26 cellular contexts compared by ENCODE assay signal in genomic region chr4:147076728-147077127, GRCh38.
DNase-seq lines count a peak whose midpoint lies in the region; ATAC-seq, FAIRE-seq and TF ChIP-seq lines count a peak whose summit lies in the region.
"Had no signal": no experiment of that assay in that cellular context is flagged by ENCODE, and none has a peak within 500 bp of the region (broad histone marks: within the 10 kb centered on the region; RNA-seq: fewer than 3 reads in every experiment).

No MANE protein-coding gene starts in this region.

- TF ChIP-seq CTCF in right atrium auricular region (IDR thresholded peaks at IDR 0.05) = no peak
- no peak for TF ChIP-seq CTCF in GM23338 (conservative IDR thresholded peaks at IDR 0.05; ENCODE audit: low read depth in 2 of 2)
- no peak for TF ChIP-seq CTCF in H1 (IDR thresholded peaks at IDR 0.05; ENCODE audit: control extremely low read depth in 1 of 3, insufficient read depth in 1 of 3, low read depth in 1 of 3, low read length in 3 of 3)
- TF ChIP-seq CTCF in omental fat pad (IDR thresholded peaks at IDR 0.05) = no peak

- no peak overlapping the region for H3K14ac ChIP-seq in H1 (ENCODE audit: insufficient read length)

- H3F3A ChIP-seq in GM23338 (replicated peaks; ENCODE audit: low read depth) = no peaks in the 10 kb centered on the region

- H3K4me3 ChIP-seq in right atrium auricular region = no peak overlapping the region
- H3K4me3 ChIP-seq in GM23338 = no peak overlapping the region
- no peak overlapping the region for H3K4me3 ChIP-seq in H1 (ENCODE audit: extremely low read depth in 1 of 4, insufficient read depth in 2 of 4, low read depth in 3 of 4, low read length in 4 of 4)
- H3K4me3 ChIP-seq: BLaER1, GM12878 had no signal

- ATAC-seq in left ventricle myocardium superior = peak; percentile 64
- ATAC-seq in GM23338 = no peak
- ATAC-seq in omental fat pad (ENCODE audit: low FRiP score) = no peak
- ATAC-seq in HG03097 (IDR thresholded peaks at IDR 0.05; ENCODE audit: low FRiP score, unreplicated experiment) = no peak
- ATAC-seq: GM12878 had no signal

- H3K4me2 ChIP-seq in GM23338 = no peak overlapping the region
- H3K4me2 ChIP-seq in H1 (ENCODE audit: insufficient read depth in 1 of 2, low read depth in 2 of 2, low read length in 2 of 2) = no peak overlapping the region
- H3K4me2 ChIP-seq: BLaER1 had no signal

- H2BK12ac ChIP-seq in H1 (ENCODE audit: low read depth, low read length) = no peak overlapping the region

- no peak for FAIRE-seq in H1 (lab: Jason Lieb, UNC)
- FAIRE-seq: A204.1, GM12878, GM12892, GM18507 had no signal

- H2BK120ac ChIP-seq in H1 (replicated peaks; ENCODE audit: low read depth, low read length) = no peak overlapping the region

- no peaks in the 10 kb centered on the region for H3K27me3 ChIP-seq in right atrium auricular region
- H3K27me3 ChIP-seq in GM23338 (ENCODE audit: insufficient read depth) = no peaks in the 10 kb centered on the region
- H3K27me3 ChIP-seq in H1 (replicated peaks in 1 of 4; ENCODE audit: control insufficient read depth in 3 of 4, extremely low read depth in 1 of 4, insufficient read depth in 3 of 4, low read length in 3 of 4) = no peaks in the 10 kb centered on the region
- H3K27me3 ChIP-seq: BE2C, BLaER1 had no signal

- H3K27ac ChIP-seq in right atrium auricular region = peak overlapping the region in 1 of 2 donors; percentile 46
- H3K27ac ChIP-seq in GM23338 (ENCODE audit: low read depth) = no peak overlapping the region
- no peak overlapping the region for H3K27ac ChIP-seq in H1 (ENCODE audit: low read depth, low read length)
- H3K27ac ChIP-seq: BLaER1 had no signal

- peak overlapping the region; percentile 32; the same call in 1 of the 2 replicates for H2AFZ ChIP-seq in GM23338
- H2AFZ ChIP-seq in H1 (ENCODE audit: low read length) = no peak overlapping the region

- DNase-seq in left ventricle myocardium superior (no peak), right atrium auricular region (ENCODE audit: low spot score) (no peak), GM23338 (ENCODE audit: low spot score) (no peak), H1 (ENCODE audit: low read depth in 1 of 2, low spot score in 2 of 2) (no peak), omental fat pad (ENCODE audit: low spot score) (no peak)
- DNase-seq: 8988T; ACHN; C1 segment of cervical spinal cord; CD4-positive, alpha-beta memory T cell; CD4-positive, CD25-positive, alpha-beta regulatory T cell; CD8-positive, alpha-beta memory T cell; DMS 273 treated with DMSO at 0.1 percent for 48 hours; DMS153; DMS53; DMS79; DND-41; EL; GDM1 had no signal

- H3K27ac Mint-ChIP-seq in GM23338 = no peak overlapping the region
- H3K27ac Mint-ChIP-seq: CD14-positive monocyte; CD4-positive, alpha-beta memory T cell; CD8-positive, alpha-beta memory T cell had no signal

- no peak overlapping the region for H2BK5ac ChIP-seq in H1 (ENCODE audit: low read depth, low read length)

- no peak for TF ChIP-seq POLR2A in H1 (IDR thresholded peaks at IDR 0.05; ENCODE audit: control extremely low read depth in 1 of 2, low read depth in 2 of 2, low read length in 2 of 2)

- intact Hi-C loops in left ventricle myocardium superior (cut with micrococcal nuclease) = no loop called here

- H3K4me3 Mint-ChIP-seq in GM23338 = no peak overlapping the region
- H3K4me3 Mint-ChIP-seq: CD14-positive monocyte; CD4-positive, alpha-beta memory T cell; CD4-positive, CD25-positive, alpha-beta regulatory T cell; CD8-positive, alpha-beta memory T cell had no signal

- H4K20me1 ChIP-seq in GM23338 (replicated peaks; ENCODE audit: insufficient read depth) = no peaks in the 10 kb centered on the region
- no peaks in the 10 kb centered on the region for H4K20me1 ChIP-seq in H1 (replicated peaks in 1 of 2; ENCODE audit: control insufficient read depth in 1 of 2, insufficient read depth in 2 of 2, low read length in 2 of 2)
- H4K20me1 ChIP-seq: BLaER1 had no signal

- CTCF ChIA-PET in H1 (lab: Charles Lee; ENCODE audit: partially characterized antibody) = interaction anchor here (0.7 to 1.2 kb wide), 5 partner anchors 21 to 834 kb away, joined by 3 to 4 read pairs (median 3); no protein-coding TSS in a partner anchor

- H3K9me3 Mint-ChIP-seq in GM23338 = peaks cover 20% of the 10 kb centered on the region

- no peak overlapping the region for H3K56ac ChIP-seq in H1 (replicated peaks; ENCODE audit: insufficient read length, low read depth, low read length)

- no peaks in the 10 kb centered on the region for H3K23me2 ChIP-seq in H1 (ENCODE audit: low read depth, low read length)

- H3K9me3 ChIP-seq in right atrium auricular region = peaks cover 0 to 5% of the 10 kb centered on the region in 2 donors
- H3K9me3 ChIP-seq in H1 (ENCODE audit: insufficient read depth in 2 of 2, low read depth in 1 of 2, low read length in 1 of 2) = peaks cover 0 to 11% of the 10 kb centered on the region in 2 experiments; a peak in 3 of 4 replicates

- H3K4me1 Mint-ChIP-seq in GM23338 = peaks cover 17% of the 10 kb centered on the region
- H3K4me1 Mint-ChIP-seq: CD14-positive monocyte; CD4-positive, alpha-beta memory T cell; CD4-positive, CD25-positive, alpha-beta regulatory T cell; CD8-positive, alpha-beta memory T cell had no signal

- no peaks in the 10 kb centered on the region for H3K79me2 ChIP-seq in GM23338 (replicated peaks; ENCODE audit: insufficient read depth)
- no peaks in the 10 kb centered on the region for H3K79me2 ChIP-seq in H1 (ENCODE audit: control insufficient read depth in 1 of 2, insufficient read depth in 2 of 2, low read length in 2 of 2)

- no peak overlapping the region for H2BK20ac ChIP-seq in H1 (ENCODE audit: low read length)

- peaks cover 0 to 44% of the 10 kb centered on the region in 2 donors for H3K4me1 ChIP-seq in right atrium auricular region
- H3K4me1 ChIP-seq in GM23338 (ENCODE audit: insufficient read depth) = peaks cover 11% of the 10 kb centered on the region
- H3K4me1 ChIP-seq in H1 (replicated peaks in 1 of 4; ENCODE audit: control insufficient read depth in 3 of 4, insufficient read depth in 4 of 4, low read length in 3 of 4) = no peaks in the 10 kb centered on the region; a peak in 1 of 7 replicates
- H3K4me1 ChIP-seq: BLaER1 had no signal

- no peak overlapping the region for H3K18ac ChIP-seq in H1 (ENCODE audit: extremely low read depth, low read length)

- peaks cover 2% of the 10 kb centered on the region for H3K27me3 Mint-ChIP-seq in GM23338 (ENCODE audit: insufficient read depth, low read depth, poor library complexity)

- no peak overlapping the region for H2AK5ac ChIP-seq in H1 (ENCODE audit: low read depth, low read length)

- H3K23ac ChIP-seq in H1 (ENCODE audit: insufficient read length) = no peak overlapping the region

- peak overlapping the region; percentile 44 for H3K4ac ChIP-seq in H1 (replicated peaks; ENCODE audit: insufficient read length, low read depth, low read length)

- TF ChIP-seq EP300 in H1 (IDR thresholded peaks at IDR 0.05; ENCODE audit: borderline replicate concordance in 1 of 2, low read depth in 2 of 2, low read length in 2 of 2) = no peak

- H2BK15ac ChIP-seq in H1 (ENCODE audit: low read length) = no peak overlapping the region

- H3K79me1 ChIP-seq in H1 (ENCODE audit: low read depth, low read length) = no peaks in the 10 kb centered on the region

- peaks cover 13% of the 10 kb centered on the region; the same call in 1 of the 2 replicates for H3K9me2 ChIP-seq in GM23338 (ENCODE audit: insufficient read depth)

- H4K91ac ChIP-seq in H1 (replicated peaks; ENCODE audit: insufficient read length, low read length) = no peak overlapping the region

- TF ChIP-seq RAD21 in H1 (IDR thresholded peaks at IDR 0.05 in 1 of 2, conservative IDR thresholded peaks at IDR 0.05 in 1 of 2; ENCODE audit: low read depth in 2 of 2, low read length in 2 of 2) = no peak

- no peak overlapping the region for H4K5ac ChIP-seq in H1 (ENCODE audit: insufficient read length, low read depth, low read length)

- H3K9ac ChIP-seq in H1 (replicated peaks in 1 of 4; ENCODE audit: extremely low read depth in 1 of 4, low read depth in 3 of 4, low read length in 3 of 4) = no peak overlapping the region
- H3K9ac ChIP-seq: BLaER1 had no signal

- H3K36me3 ChIP-seq in right atrium auricular region (no peaks in the 10 kb centered on the region), GM23338 (ENCODE audit: insufficient read depth) (peaks cover 8% of the 10 kb centered on the region; the same call in 1 of the 2 replicates), H1 (ENCODE audit: control insufficient read depth in 2 of 4, insufficient read depth in 4 of 4, low read length in 3 of 4) (no peaks in the 10 kb centered on the region)
- H3K36me3 ChIP-seq: BE2C, BLaER1 had no signal

- no peak overlapping the region for H4K8ac ChIP-seq in H1 (ENCODE audit: extremely low read depth, insufficient read depth, low read length)

- peaks cover 12% of the 10 kb centered on the region for H3K36me3 Mint-ChIP-seq in GM23338 (ENCODE audit: low read depth)
- H3K36me3 Mint-ChIP-seq: CD14-positive monocyte; CD4-positive, alpha-beta memory T cell; CD4-positive, CD25-positive, alpha-beta regulatory T cell; CD8-positive, alpha-beta memory T cell had no signal

- POLR2A ChIA-PET in H1 (lab: Charles Lee; ENCODE audit: partially characterized antibody) = no interaction called here

TF ChIP-seq in GM23338, 12 proteins besides CTCF, POLR2A, EP300 and RAD21 (continues in another document):
- no peak for TF ChIP-seq EZH2phosphoT487 (IDR thresholded peaks at IDR 0.05; ENCODE audit: unreplicated experiment)
- no peak for TF ChIP-seq NANOG (IDR thresholded peaks at IDR 0.05; ENCODE audit: borderline replicate concordance)

TF ChIP-seq in H1, 55 proteins besides CTCF, POLR2A, EP300 and RAD21 (continues in another document):
- TF ChIP-seq KDM5A (IDR thresholded peaks at IDR 0.05; ENCODE audit: low read length) (no peak), SIN3A (conservative IDR thresholded peaks at IDR 0.05 in 1 of 2, IDR thresholded peaks at IDR 0.05 in 1 of 2; ENCODE audit: low read depth in 1 of 2, low read length in 2 of 2) (no peak), TEAD4 (IDR thresholded peaks at IDR 0.05; ENCODE audit: low read depth, low read length) (no peak), RNF2 (IDR thresholded peaks at IDR 0.05; ENCODE audit: borderline replicate concordance, low read depth, low read length, missing control alignments, poor library complexity, severe bottlenecking) (no peak), TCF12 (IDR thresholded peaks at IDR 0.05; ENCODE audit: low read depth, low read length) (no peak), POLR2AphosphoS5 (IDR thresholded peaks at IDR 0.05; ENCODE audit: low read depth, low read length) (no peak), CHD1 (IDR thresholded peaks at IDR 0.05; ENCODE audit: low read depth, low read length) (no peak), GABPA (IDR thresholded peaks at IDR 0.05; ENCODE audit: borderline replicate concordance, insufficient read depth, low read length) (no peak)
- TF ChIP-seq, protein P1, sequence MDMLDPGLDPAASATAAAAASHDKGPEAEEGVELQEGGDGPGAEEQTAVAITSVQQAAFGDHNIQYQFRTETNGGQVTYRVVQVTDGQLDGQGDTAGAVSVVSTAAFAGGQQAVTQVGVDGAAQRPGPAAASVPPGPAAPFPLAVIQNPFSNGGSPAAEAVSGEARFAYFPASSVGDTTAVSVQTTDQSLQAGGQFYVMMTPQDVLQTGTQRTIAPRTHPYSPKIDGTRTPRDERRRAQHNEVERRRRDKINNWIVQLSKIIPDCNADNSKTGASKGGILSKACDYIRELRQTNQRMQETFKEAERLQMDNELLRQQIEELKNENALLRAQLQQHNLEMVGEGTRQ (IDR thresholded peaks at IDR 0.05; ENCODE audit: low read length) = no peak
